ENCODE assay signal across 17 cellular contexts in genomic region chr5:104088876-104089778, GRCh38.
DNase-seq lines count a peak whose midpoint lies in the region; ATAC-seq and TF ChIP-seq lines count a peak whose summit lies in the region.
"Had no signal": no experiment of that assay in that cellular context is flagged by ENCODE, and none has a peak within 500 bp of the region (broad histone marks: within the 10 kb centered on the region; RNA-seq: fewer than 3 reads in every experiment).

No MANE protein-coding gene starts in this region.

- ATAC-seq in HG02610 (IDR thresholded peaks at IDR 0.05; ENCODE audit: unreplicated experiment), result peak; percentile 40
- ATAC-seq in HG03457 (IDR thresholded peaks at IDR 0.05; ENCODE audit: unreplicated experiment), result no peak
- no peak for ATAC-seq in HG03045 (IDR thresholded peaks at IDR 0.05; ENCODE audit: unreplicated experiment)
- ATAC-seq: activated CD4-positive, alpha-beta T cell treated with anti-CD3 and anti-CD28 coated beads for 36 hours; T-helper 17 cell had no signal

- no peaks in the 10 kb centered on the region for H3K9me3 Mint-ChIP-seq in Calu3 (ENCODE audit: low read depth, unreplicated experiment)
- H3K9me3 Mint-ChIP-seq: central memory CD8-positive, alpha-beta T cell had no signal

- H3K27me3 Mint-ChIP-seq in Calu3 (ENCODE audit: unreplicated experiment), result no peaks in the 10 kb centered on the region
- H3K27me3 Mint-ChIP-seq: activated CD4-positive, alpha-beta T cell treated with anti-CD3 and anti-CD28 coated beads for 36 hours; activated naive CD8-positive, alpha-beta T cell; B cell; central memory CD8-positive, alpha-beta T cell; T-helper 17 cell had no signal

- H3K4me3 Mint-ChIP-seq in Calu3 (ENCODE audit: low read depth, unreplicated experiment), result no peak overlapping the region
- H3K4me3 Mint-ChIP-seq: activated CD4-positive, alpha-beta T cell treated with anti-CD3 and anti-CD28 coated beads for 36 hours; activated naive CD8-positive, alpha-beta T cell; B cell; central memory CD8-positive, alpha-beta T cell; T-helper 17 cell had no signal

- intact Hi-C loops in Calu3 (cut with micrococcal nuclease; ENCODE audit: unreplicated experiment), result no loop called here

- peaks cover 11% of the 10 kb centered on the region for H3K4me1 Mint-ChIP-seq in Calu3 (ENCODE audit: low read depth, unreplicated experiment)
- H3K4me1 Mint-ChIP-seq: activated CD4-positive, alpha-beta T cell treated with anti-CD3 and anti-CD28 coated beads for 36 hours; B cell; central memory CD8-positive, alpha-beta T cell; T-helper 17 cell had no signal

- peak overlapping the region; percentile 30 for H3K27ac Mint-ChIP-seq in Calu3 (ENCODE audit: unreplicated experiment)
- H3K27ac Mint-ChIP-seq: activated CD4-positive, alpha-beta T cell treated with anti-CD3 and anti-CD28 coated beads for 36 hours; activated naive CD8-positive, alpha-beta T cell; B cell; T-helper 17 cell had no signal

- TF ChIP-seq CTCF in Calu3 (IDR thresholded peaks at IDR 0.05; ENCODE audit: unreplicated experiment), result no peak

- DNase-seq in Calu3, result no peak
- peak; percentile 84 for DNase-seq in RKO (ENCODE audit: low spot score)
- DNase-seq in foreskin melanocyte, result peak; percentile 6
- DNase-seq in NCI-H1092 treated with DMSO at 0.1 percent for 48 hours (lab: John Stamatoyannopoulos, UW), result no peak
- DNase-seq in cerebellar nuclear complex (lab: John Stamatoyannopoulos, UW), result no peak
- DNase-seq: activated CD4-positive, alpha-beta T cell treated with anti-CD3 and anti-CD28 coated beads for 36 hours; activated CD8-positive, alpha-beta memory T cell treated with anti-CD3 and anti-CD28 coated beads, Interleukin-2, amount 50 U/mL, for 48 hours; kidney glomerular epithelial cell; NCI-H1048; NCI-H446 treated with DMSO at 0.1 percent for 48 hours; T-helper 17 cell had no signal

- no peaks in the 10 kb centered on the region for H3K36me3 Mint-ChIP-seq in Calu3 (ENCODE audit: insufficient read depth, unreplicated experiment)
- H3K36me3 Mint-ChIP-seq: activated naive CD8-positive, alpha-beta T cell had no signal

- BruUV-seq in Calu3 (replicated peaks; lab: Mats Ljungman, UMichigan), result no TSS peak

- CTCF ChIA-PET in Calu3 (lab: Charles Lee), result interaction anchor here (0.6 kb wide), 1 partner anchor 1495 kb away, joined by 4 read pairs; no protein-coding TSS in a partner anchor

Comparison
In these comparisons a context has a peak if more than half of its experiments do, and no peak if none do; other contexts are left out.
1. DNase-seq: peak in RKO (single experiment) and foreskin melanocyte (single experiment); none in Calu3 (single experiment), NCI-H1092 treated with DMSO at 0.1 percent for 48 hours (single experiment) and cerebellar nuclear complex (0 of 2).